1 cellular context compared by ENCODE assay signal in the genomic region with DNA sequence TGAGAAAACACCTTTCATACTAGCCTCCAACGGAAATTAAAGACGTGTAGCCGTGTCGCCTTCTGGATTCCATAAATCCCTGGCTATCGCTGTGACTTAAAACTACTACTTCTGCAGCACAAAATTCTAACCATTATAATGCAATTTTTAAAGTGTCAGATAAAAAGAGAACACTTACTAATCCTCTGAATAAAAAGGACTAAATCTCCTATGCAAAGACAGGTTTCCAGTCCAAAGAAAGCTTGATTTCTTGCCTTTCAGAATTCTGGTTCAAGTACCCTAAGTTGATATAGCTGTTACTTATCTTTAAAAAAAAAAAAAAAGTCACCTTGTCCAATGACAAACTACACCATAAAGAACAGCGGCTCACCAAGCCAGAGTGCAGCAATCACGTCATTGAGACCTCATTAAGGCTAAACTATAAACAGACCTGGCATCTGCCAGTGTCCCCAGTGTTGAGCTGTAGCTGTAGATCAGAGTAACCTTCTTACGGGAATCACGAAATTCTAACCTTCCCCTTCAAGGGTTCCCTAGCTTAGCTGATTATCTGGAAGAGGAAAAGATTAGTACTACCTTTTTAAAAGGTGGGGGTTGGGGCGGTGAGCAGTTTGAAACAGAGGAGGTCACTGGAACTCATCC.
TF ChIP-seq lines count a peak whose summit lies in the region.

No MANE protein-coding gene starts in this region.

TF ChIP-seq in IMR-90, 13 proteins besides CTCF, POLR2A, EP300 and RAD21:
- TF ChIP-seq RCOR1 (IDR thresholded peaks at IDR 0.05; ENCODE audit: insufficient replicate concordance, low read length) = no peak
- no peak for TF ChIP-seq RFX5 (IDR thresholded peaks at IDR 0.05; ENCODE audit: low read depth, low read length)
- TF ChIP-seq USF2 (IDR thresholded peaks at IDR 0.05; ENCODE audit: low read depth, low read length) = no peak
- TF ChIP-seq MXI1 (IDR thresholded peaks at IDR 0.05; ENCODE audit: borderline replicate concordance, low read depth, low read length) = no peak
- TF ChIP-seq CHD1 (IDR thresholded peaks at IDR 0.05; ENCODE audit: low read depth, low read length) = no peak
- TF ChIP-seq, protein P1, sequence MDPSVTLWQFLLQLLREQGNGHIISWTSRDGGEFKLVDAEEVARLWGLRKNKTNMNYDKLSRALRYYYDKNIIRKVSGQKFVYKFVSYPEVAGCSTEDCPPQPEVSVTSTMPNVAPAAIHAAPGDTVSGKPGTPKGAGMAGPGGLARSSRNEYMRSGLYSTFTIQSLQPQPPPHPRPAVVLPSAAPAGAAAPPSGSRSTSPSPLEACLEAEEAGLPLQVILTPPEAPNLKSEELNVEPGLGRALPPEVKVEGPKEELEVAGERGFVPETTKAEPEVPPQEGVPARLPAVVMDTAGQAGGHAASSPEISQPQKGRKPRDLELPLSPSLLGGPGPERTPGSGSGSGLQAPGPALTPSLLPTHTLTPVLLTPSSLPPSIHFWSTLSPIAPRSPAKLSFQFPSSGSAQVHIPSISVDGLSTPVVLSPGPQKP (IDR thresholded peaks at IDR 0.05; ENCODE audit: borderline replicate concordance, low read depth, low read length) = no peak
- TF ChIP-seq MAZ (IDR thresholded peaks at IDR 0.05; ENCODE audit: borderline replicate concordance, low read depth, low read length) = no peak
TF ChIP-seq in IMR-90: peak in this region for 0.
